ENCODE assay signal across 20 cellular contexts in the genomic region with DNA sequence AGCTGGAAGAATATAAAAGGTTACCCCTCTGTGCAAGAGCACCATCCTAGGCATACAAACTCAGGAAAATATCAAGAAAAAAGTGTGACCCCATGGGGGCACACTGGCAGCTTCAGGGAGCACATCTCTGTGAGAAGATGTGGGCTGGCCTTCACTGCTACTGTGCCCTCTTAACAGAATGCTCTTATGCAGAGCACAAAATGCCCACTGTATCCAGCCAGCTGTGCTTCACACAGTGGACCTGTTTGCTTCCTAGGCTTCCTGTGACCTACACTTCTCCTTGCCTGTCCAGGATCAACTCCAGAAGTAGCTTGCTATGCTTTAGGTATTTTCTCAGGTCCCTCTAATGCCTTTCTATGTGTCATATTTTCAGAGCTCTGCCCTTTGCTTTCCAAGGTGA.
"Had no signal": no experiment of that assay in that cellular context is flagged by ENCODE, and none has a peak within 500 bp of the region (broad histone marks: within the 10 kb centered on the region; RNA-seq: fewer than 3 reads in every experiment).

No MANE protein-coding gene starts in this region.

- DNase-seq: dermis blood vessel endothelial cell; effector memory CD4-positive, alpha-beta T cell; esophagus squamous epithelium; foreskin melanocyte; left ventricle myocardium superior; lower lobe of right lung; natural killer cell; pancreas; right lobe of liver; small intestine; stimulated activated CD4-positive, alpha-beta T cell treated with anti-CD3 and anti-CD28 coated beads, Interleukin-12 subunit alpha, Interleukin-12 subunit beta, amount 100 ng/mL, for 4 hours; stimulated activated CD4-positive, alpha-beta T cell treated with anti-CD3 and anti-CD28 coated beads, Interleukin-1b, Interleukin-23, amount 100 ng/mL, for 48 hours; stimulated activated CD4-positive, alpha-beta T cell treated with anti-CD3 and anti-CD28 coated beads, Interleukin-4, amount 100 ng/mL, for 1 hour; stimulated activated CD8-positive, alpha-beta memory T cell treated with anti-CD3 and anti-CD28 coated beads, Interleukin-4, amount 100 ng/mL, for 48 hours; stimulated activated naive CD4-positive, alpha-beta T cell treated with Interleukin-2 at 50 U/mL for 16 hours; stomach; testis; tibial artery had no signal

- H3K27ac ChIP-seq: coronary artery, esophagus squamous epithelium, lower lobe of right lung, neutrophil, pancreas, right lobe of liver, stomach, testis, tibial artery had no signal

- H3K27me3 ChIP-seq: esophagus squamous epithelium, neutrophil, pancreas, right lobe of liver, stomach, testis, tibial artery had no signal

- H3K4me1 ChIP-seq: esophagus squamous epithelium, lower lobe of right lung, pancreas, right lobe of liver, stomach, testis, tibial artery had no signal

- H3K4me3 ChIP-seq: coronary artery, esophagus squamous epithelium, lower lobe of right lung, pancreas, right lobe of liver, stomach, testis, tibial artery had no signal

- ATAC-seq: left ventricle myocardium superior, lower lobe of right lung, natural killer cell, pancreas, right lobe of liver had no signal

- H3K9me3 ChIP-seq: esophagus squamous epithelium, lower lobe of right lung, neutrophil, pancreas, right lobe of liver, stomach, testis, tibial artery had no signal

- H3K36me3 ChIP-seq: esophagus squamous epithelium, lower lobe of right lung, neutrophil, pancreas, right lobe of liver, stomach, tibial artery had no signal
